Comparison of ENCODE assay signal across 14 cellular contexts in genomic region chr19:40755248-40755624, GRCh38. TPM values are rescaled to one million over a fixed set of nuclear protein-coding genes. Genes with fewer than 3 reads are reported as not detected.
DNase-seq lines count a peak whose midpoint lies in the region; ATAC-seq and TF ChIP-seq lines count a peak whose summit lies in the region.
"Had no signal": no experiment of that assay in that cellular context is flagged by ENCODE, and none has a peak within 500 bp of the region (broad histone marks: within the 10 kb centered on the region; RNA-seq: fewer than 3 reads in every experiment).

No MANE protein-coding gene starts in this region.

- H3K9me3 Mint-ChIP-seq in activated T-cell treated with anti-CD3 and anti-CD28 coated beads, Interleukin-2, amount 50 U/mL, for 72 hours = no peaks in the 10 kb centered on the region
- no peaks in the 10 kb centered on the region for H3K9me3 Mint-ChIP-seq in endodermal cell

- H2AFZ ChIP-seq in SU-DHL-6 (ENCODE audit: low read depth, low read length, severe bottlenecking) = no peak overlapping the region

- WGBS in endodermal cell (ENCODE audit: insufficient coverage in 1 of 2, insufficient read length in 1 of 2), 2 experiments = 100% methylated on average over 1 to 3 of the region's 3 CpGs
- WGBS in stomach, 5 donors = 77 to 92% (median 87%) methylated on average over 3 of the region's 3 CpGs

- H3K27ac ChIP-seq in SU-DHL-6 (ENCODE audit: low read depth, low read length) = no peak overlapping the region
- no peak overlapping the region for H3K27ac ChIP-seq in endodermal cell (ENCODE audit: low read depth, low read length)
- peak overlapping the region in 3 of 5 donors; percentile 72 to 86 (median 77) for H3K27ac ChIP-seq in stomach
- H3K27ac ChIP-seq in right atrium auricular region = no peak overlapping the region
- H3K27ac ChIP-seq: WERI-Rb-1 had no signal

- H3K9me3 ChIP-seq in SU-DHL-6 (ENCODE audit: insufficient read depth, low read length) = no peaks in the 10 kb centered on the region
- H3K9me3 ChIP-seq in endodermal cell (ENCODE audit: control insufficient read depth, low read length) = no peaks in the 10 kb centered on the region
- H3K9me3 ChIP-seq in stomach = no peaks in the 10 kb centered on the region
- H3K9me3 ChIP-seq in right atrium auricular region = no peaks in the 10 kb centered on the region

- ATAC-seq in activated T-cell treated with anti-CD3 and anti-CD28 coated beads, Interleukin-2, amount 50 U/mL, for 72 hours (replicated peaks in 1 of 2) = no peak
- no peak for ATAC-seq in GM21423 (IDR thresholded peaks at IDR 0.05; ENCODE audit: unreplicated experiment)

- no peaks in the 10 kb centered on the region for H3K9me2 ChIP-seq in SU-DHL-6 (replicated peaks; ENCODE audit: insufficient read depth, low read length)

- intact Hi-C loops in stomach (cut with DNase I; ENCODE audit: low total_unique reads) = no loop called here

- peak overlapping the region; percentile 80 for H3K4me2 ChIP-seq in SU-DHL-6 (ENCODE audit: low read depth, low read length, poor library complexity, severe bottlenecking)

- H3K36me3 ChIP-seq in SU-DHL-6 (ENCODE audit: low read length) = peaks cover 19% of the 10 kb centered on the region
- peaks cover 61% of the 10 kb centered on the region for H3K36me3 ChIP-seq in endodermal cell (ENCODE audit: control insufficient read depth, insufficient read depth, low read length)
- peaks cover 34 to 53% (median 50%) of the 10 kb centered on the region in 4 donors for H3K36me3 ChIP-seq in stomach
- H3K36me3 ChIP-seq in right atrium auricular region = peaks cover 40% of the 10 kb centered on the region

- H3K4me3 Mint-ChIP-seq in activated T-cell treated with anti-CD3 and anti-CD28 coated beads, Interleukin-2, amount 50 U/mL, for 72 hours = peak overlapping the region; percentile 59 to 83
- peak overlapping the region; percentile 39 for H3K4me3 Mint-ChIP-seq in endodermal cell

- H3K4me3 ChIP-seq in SU-DHL-6 (ENCODE audit: insufficient read depth, low read length, poor library complexity, severe bottlenecking) = no peak overlapping the region
- H3K4me3 ChIP-seq in endodermal cell (ENCODE audit: low read length) = peak overlapping the region; percentile 41
- H3K4me3 ChIP-seq in stomach = peak overlapping the region in 1 of 4 donors; percentile 38
- no peak overlapping the region for H3K4me3 ChIP-seq in right atrium auricular region

- no peak for DNase-seq in activated T-cell treated with anti-CD3 and anti-CD28 coated beads, Interleukin-2, amount 50 U/mL, for 72 hours
- no peak for DNase-seq in activated T-cell treated with anti-CD3 and anti-CD28 coated beads, Interleukin-2, amount 50 U/mL, for 48 hours
- no peak for DNase-seq in endodermal cell
- no peak for DNase-seq in stomach
- no peak for DNase-seq in right atrium auricular region (ENCODE audit: low spot score)
- DNase-seq in T1000 (lab: John Stamatoyannopoulos, UW) = no peak
- DNase-seq: islet precursor cell, NCI-H1694, NCI-H526 treated with DMSO at 0.1 percent for 48 hours, Right ventricle myocardium superior, WERI-Rb-1 had no signal

- H3F3A ChIP-seq in SU-DHL-6 (ENCODE audit: insufficient read depth) = no peaks in the 10 kb centered on the region

- H3K79me2 ChIP-seq in SU-DHL-6 (ENCODE audit: insufficient read depth, low read length) = peaks cover 81% of the 10 kb centered on the region

- no peaks in the 10 kb centered on the region for H3K27me3 ChIP-seq in SU-DHL-6 (ENCODE audit: low read length)
- no peaks in the 10 kb centered on the region for H3K27me3 ChIP-seq in endodermal cell (ENCODE audit: control insufficient read depth, insufficient read depth, low read length, poor library complexity, severe bottlenecking)
- H3K27me3 ChIP-seq in stomach = no peaks in the 10 kb centered on the region
- H3K27me3 ChIP-seq in right atrium auricular region = no peaks in the 10 kb centered on the region

- no peak for TF ChIP-seq EP300 in stomach (IDR thresholded peaks at IDR 0.05)

- H3K9ac ChIP-seq in SU-DHL-6 (ENCODE audit: low read length) (no peak overlapping the region), endodermal cell (ENCODE audit: extremely low read depth, low read length, poor library complexity, severe bottlenecking) (no peak overlapping the region)

- peaks cover 24% of the 10 kb centered on the region for H4K20me1 ChIP-seq in SU-DHL-6 (ENCODE audit: low read depth, low read length)

- TF ChIP-seq POLR2A in stomach (IDR thresholded peaks at IDR 0.05) = no peak

- H3K27ac Mint-ChIP-seq in activated T-cell treated with anti-CD3 and anti-CD28 coated beads, Interleukin-2, amount 50 U/mL, for 72 hours = peak overlapping the region; percentile 40
- H3K27ac Mint-ChIP-seq in endodermal cell = no peak overlapping the region

- H3K36me3 Mint-ChIP-seq in activated T-cell treated with anti-CD3 and anti-CD28 coated beads, Interleukin-2, amount 50 U/mL, for 72 hours (ENCODE audit: insufficient read depth in 2 of 2) = peaks cover 30 to 43% of the 10 kb centered on the region in 2 donors
- peaks cover 57% of the 10 kb centered on the region for H3K36me3 Mint-ChIP-seq in endodermal cell (ENCODE audit: low read depth)

- H3K4me1 ChIP-seq in endodermal cell (ENCODE audit: control insufficient read depth, insufficient read depth, low read length) (no peaks in the 10 kb centered on the region), stomach (peaks cover 29 to 58% (median 55%) of the 10 kb centered on the region in 4 donors), right atrium auricular region (peaks cover 0 to 33% of the 10 kb centered on the region in 2 donors)

- TF ChIP-seq CTCF in SU-DHL-6 (IDR thresholded peaks at IDR 0.05; ENCODE audit: insufficient read depth, low read length, poor library complexity, severe bottlenecking) (no peak), endodermal cell (conservative IDR thresholded peaks at IDR 0.05) (no peak), stomach (IDR thresholded peaks at IDR 0.05) (no peak), right atrium auricular region (IDR thresholded peaks at IDR 0.05) (no peak)

- H3K4me1 Mint-ChIP-seq in activated T-cell treated with anti-CD3 and anti-CD28 coated beads, Interleukin-2, amount 50 U/mL, for 72 hours (ENCODE audit: low read depth) = peaks cover 61% of the 10 kb centered on the region
- H3K4me1 Mint-ChIP-seq in endodermal cell = peaks cover 12% of the 10 kb centered on the region

- no peaks in the 10 kb centered on the region for H3K27me3 Mint-ChIP-seq in activated T-cell treated with anti-CD3 and anti-CD28 coated beads, Interleukin-2, amount 50 U/mL, for 72 hours (ENCODE audit: low read depth)
- no peaks in the 10 kb centered on the region for H3K27me3 Mint-ChIP-seq in endodermal cell (ENCODE audit: insufficient read depth)

RNA-seq across cellular contexts. Expression of gene SNRPA, which starts 4.2 kb away (rescaled TPM):
- total RNA-seq in activated T-cell treated with anti-CD3 and anti-CD28 coated beads, Interleukin-2, amount 50 U/mL, for 72 hours = 100 to 1,000 TPM; 201 to 290 TPM
- total RNA-seq in endodermal cell (100 to 1,000 TPM; 160 to 199 TPM), stomach (100 to 1,000 TPM in 2 of 5 donors, 10 to 100 TPM in 2, 1 to 10 TPM in 1; 4.9 to 258 (median 46.0) TPM), right atrium auricular region (10 to 100 TPM; 30.7 to 32.9 TPM)
- 206 TPM for polyA plus RNA-seq in endodermal cell (2013, experiment 1 of 2)
- 196 TPM for polyA plus RNA-seq in endodermal cell (2013, experiment 2 of 2)
- 10 to 100 TPM; 33.1 to 74.6 (median 71.6) TPM for polyA plus RNA-seq in stomach

RNA-seq across cellular contexts. Expression of gene ACTMAP, which starts 5.0 kb away (rescaled TPM):
- total RNA-seq in activated T-cell treated with anti-CD3 and anti-CD28 coated beads, Interleukin-2, amount 50 U/mL, for 72 hours = 10 to 100 TPM; 32.8 to 45.1 TPM
- 10 to 100 TPM; 26.0 to 34.3 TPM for total RNA-seq in endodermal cell
- 23.8 TPM for polyA plus RNA-seq in endodermal cell (2013, experiment 1 of 2)
- polyA plus RNA-seq in endodermal cell (2013, experiment 2 of 2) = 21.1 TPM
- 10 to 100 TPM in 2 of 5 donors, 1 to 10 TPM in 2, under 1 TPM in 1; 0.73 to 24.6 (median 8.2) TPM for total RNA-seq in stomach
- 1 to 10 TPM; 5.5 to 9.7 (median 8.2) TPM for polyA plus RNA-seq in stomach
- total RNA-seq in right atrium auricular region = 1 to 10 TPM; 3.7 to 5.3 TPM

RNA-seq across cellular contexts. Expression of gene MIA, which starts 20.1 kb away (rescaled TPM):
- total RNA-seq in activated T-cell treated with anti-CD3 and anti-CD28 coated beads, Interleukin-2, amount 50 U/mL, for 72 hours = 1 to 10 TPM in 1 of 2 donors, under 1 TPM in 1; 0.97 to 1.1 TPM
- total RNA-seq in endodermal cell (not detected), stomach (1 to 10 TPM in 2 of 5 donors, not detected in 3; 2.9 to 8.1 TPM), right atrium auricular region (1 to 10 TPM in 1 of 2 donors, not detected in 1; 3.5 TPM)
- polyA plus RNA-seq in endodermal cell (2013, experiment 1 of 2) = 3.2 TPM
- 5.2 TPM for polyA plus RNA-seq in endodermal cell (2013, experiment 2 of 2)
- 10 to 100 TPM in 1 of 3 donors, 1 to 10 TPM in 1, not detected in 1; 2.8 to 10.1 TPM for polyA plus RNA-seq in stomach
- total RNA-seq: myocyte, Right ventricle myocardium superior had no signal

RNA-seq across cellular contexts. Expression of gene RAB4B, which starts 22.8 kb away (rescaled TPM):
- total RNA-seq in activated T-cell treated with anti-CD3 and anti-CD28 coated beads, Interleukin-2, amount 50 U/mL, for 72 hours = 10 to 100 TPM; 44.4 to 45.7 TPM
- total RNA-seq in endodermal cell = 10 to 100 TPM; 29.2 to 34.1 TPM
- polyA plus RNA-seq in endodermal cell (2013, experiment 1 of 2) = 30.7 TPM
- 28.4 TPM for polyA plus RNA-seq in endodermal cell (2013, experiment 2 of 2)
- total RNA-seq in stomach = 10 to 100 TPM in 4 of 5 donors, not detected in 1; 10.3 to 47.8 (median 28.9) TPM
- 10 to 100 TPM; 31.6 to 53.7 (median 39.2) TPM for polyA plus RNA-seq in stomach
- 10 to 100 TPM; 14.6 to 23.6 TPM for total RNA-seq in right atrium auricular region

RNA-seq across cellular contexts. Expression of gene ITPKC, which starts 38.3 kb away (rescaled TPM):
- 10 to 100 TPM; 14.4 to 15.1 TPM for total RNA-seq in activated T-cell treated with anti-CD3 and anti-CD28 coated beads, Interleukin-2, amount 50 U/mL, for 72 hours
- total RNA-seq in endodermal cell (10 to 100 TPM in 1 of 2 donors, 1 to 10 TPM in 1; 9.9 to 11.1 TPM), stomach (10 to 100 TPM; 17.8 to 84.0 (median 31.4) TPM), right atrium auricular region (10 to 100 TPM; 15.2 to 15.6 TPM)
- polyA plus RNA-seq in endodermal cell (2013, experiment 1 of 2) = 8.8 TPM
- 8.2 TPM for polyA plus RNA-seq in endodermal cell (2013, experiment 2 of 2)
- 10 to 100 TPM; 19.7 to 32.2 (median 20.5) TPM for polyA plus RNA-seq in stomach

Comparison
In these comparisons a context has a peak if more than half of its experiments do, and no peak if none do; other contexts are left out.
1. H3K27ac ChIP-seq: peak in stomach (3 of 5); none in SU-DHL-6 (single experiment), endodermal cell (single experiment) and right atrium auricular region (0 of 2).